Comparison of ENCODE assay signal across 8 cellular contexts in genomic region chr12:95789126-95790024, GRCh38. TPM values are rescaled to one million over a fixed set of nuclear protein-coding genes. Genes with fewer than 3 reads are reported as not detected.
DNase-seq lines count a peak whose midpoint lies in the region; ATAC-seq and TF ChIP-seq lines count a peak whose summit lies in the region.

No MANE protein-coding gene starts in this region.

- intact Hi-C loops in natural killer cell (cut with micrococcal nuclease) = no loop called here

- peaks cover 42 to 71% of the 10 kb centered on the region in 2 donors for H3K27me3 Mint-ChIP-seq in natural killer cell (ENCODE audit: low read depth in 2 of 2)

- peak overlapping the region; percentile 42; the same call in 1 of the 2 replicates for H2AFZ ChIP-seq in SK-N-SH (ENCODE audit: low read depth)

- H3K4me1 Mint-ChIP-seq in natural killer cell = peaks cover 12% of the 10 kb centered on the region in 2 donors

- CTCF ChIA-PET in SK-N-SH (lab: Yijun Ruan, JAX) = interaction anchor here (1.7 kb wide), 1 partner anchor 26 kb away, joined by 4 read pairs; no protein-coding TSS in a partner anchor

- no peak for TF ChIP-seq EP300 in SK-N-SH (IDR thresholded peaks at IDR 0.05; ENCODE audit: borderline replicate concordance in 1 of 2, low read depth in 1 of 2, low read length in 1 of 2)

- no peak overlapping the region for H3K9ac ChIP-seq in SK-N-SH

- no peaks in the 10 kb centered on the region for H3K9me3 ChIP-seq in SK-N-SH

- H3K27ac ChIP-seq in SK-N-SH (ENCODE audit: low read depth in 2 of 2, low read length in 1 of 2) = no peak overlapping the region

- no peaks in the 10 kb centered on the region for H3K79me2 ChIP-seq in SK-N-SH (ENCODE audit: insufficient read depth)

- peak overlapping the region; percentile 82 for H3K4me3 Mint-ChIP-seq in natural killer cell

- H3K36me3 ChIP-seq in SK-N-SH (replicated peaks in 1 of 2; ENCODE audit: control insufficient read depth in 1 of 2, insufficient read depth in 2 of 2, low read length in 1 of 2) = no peaks in the 10 kb centered on the region

- no peaks in the 10 kb centered on the region for H3F3A ChIP-seq in SK-N-SH (replicated peaks; ENCODE audit: insufficient read depth)

- TF ChIP-seq CTCF in SK-N-SH (IDR thresholded peaks at IDR 0.05) = no peak
- TF ChIP-seq CTCF in natural killer cell (IDR thresholded peaks at IDR 0.05) = no peak

- no peaks in the 10 kb centered on the region for H3K9me2 ChIP-seq in SK-N-SH

- H3K27ac Mint-ChIP-seq in natural killer cell = no peak overlapping the region

- POLR2A ChIA-PET in SK-N-SH (lab: Yijun Ruan, JAX) = no interaction called here

- DNase-seq in NCI-H1417 (lab: John Stamatoyannopoulos, UW) (peak in 2 of 3 experiments; percentile 65 to 73), NCI-H1417 treated with DMSO at 0.1 percent for 48 hours (lab: John Stamatoyannopoulos, UW) (no peak), SK-N-SH (peak; percentile 54), natural killer cell (no peak), DMS 273 (lab: John Stamatoyannopoulos, UW; ENCODE audit: unreplicated experiment) (no peak), germinal center (ENCODE audit: low spot score) (no peak)

- WGBS in SK-N-SH (ENCODE audit: low lambda C conversion rate) = 22% methylated on average over 28 of the region's 39 CpGs

- H4K20me1 ChIP-seq in SK-N-SH (ENCODE audit: insufficient read depth) = no peaks in the 10 kb centered on the region

- TF ChIP-seq RAD21 in SK-N-SH (IDR thresholded peaks at IDR 0.05; ENCODE audit: low read length) = no peak

- H3K4me3 ChIP-seq in SK-N-SH (ENCODE audit: low read depth in 2 of 2, low read length in 1 of 2) = peak overlapping the region; percentile 57 to 59

- peaks cover 4 to 12% of the 10 kb centered on the region in 2 experiments; a peak in 1 of 4 replicates for H3K4me1 ChIP-seq in SK-N-SH (ENCODE audit: control insufficient read depth in 1 of 2, insufficient read depth in 2 of 2, low read depth in 1 of 2, low read length in 1 of 2)

- H3K36me3 Mint-ChIP-seq in natural killer cell = no peaks in the 10 kb centered on the region

- no peaks in the 10 kb centered on the region for H3K9me3 Mint-ChIP-seq in natural killer cell

- ATAC-seq in esophagus mucosa (peak; percentile 47), natural killer cell (no peak), GM18867 (IDR thresholded peaks at IDR 0.05; ENCODE audit: unreplicated experiment) (no peak)

- H3K27me3 ChIP-seq in SK-N-SH (ENCODE audit: insufficient read depth) = peaks cover 49% of the 10 kb centered on the region

- H3K4me2 ChIP-seq in SK-N-SH = peak overlapping the region; percentile 86

TF ChIP-seq in SK-N-SH, 30 proteins besides CTCF, POLR2A, EP300 and RAD21:
- no peak for TF ChIP-seq REST (IDR thresholded peaks at IDR 0.05; ENCODE audit: low read depth, low read length)
- TF ChIP-seq YY1 (IDR thresholded peaks at IDR 0.05; ENCODE audit: low read depth) = no peak
- no peak for TF ChIP-seq TCF12 (IDR thresholded peaks at IDR 0.05)
- no peak for TF ChIP-seq MXI1 (IDR thresholded peaks at IDR 0.05; ENCODE audit: low read depth, low read length)
- no peak for TF ChIP-seq RCOR1 (IDR thresholded peaks at IDR 0.05; ENCODE audit: low read length)
- no peak for TF ChIP-seq POLR2AphosphoS5 (IDR thresholded peaks at IDR 0.05; ENCODE audit: low read depth, low read length)
- no peak for TF ChIP-seq TAF1 (IDR thresholded peaks at IDR 0.05; ENCODE audit: borderline replicate concordance, low read depth, low read length)
- no peak for TF ChIP-seq IRF3 (IDR thresholded peaks at IDR 0.05; ENCODE audit: low read depth, low read length)
- no peak for TF ChIP-seq RXRA (IDR thresholded peaks at IDR 0.05; ENCODE audit: borderline replicate concordance, low read depth)
- TF ChIP-seq SMC3 (IDR thresholded peaks at IDR 0.05; ENCODE audit: low read depth, low read length) = no peak
- TF ChIP-seq MEF2A (IDR thresholded peaks at IDR 0.05; ENCODE audit: borderline replicate concordance, low read depth) = no peak
- TF ChIP-seq NRF1 (IDR thresholded peaks at IDR 0.05; ENCODE audit: low read depth, low read length) = no peak
- no peak for TF ChIP-seq USF1 (IDR thresholded peaks at IDR 0.05; ENCODE audit: borderline replicate concordance, low read depth)
- no peak for TF ChIP-seq NFIC (IDR thresholded peaks at IDR 0.05; ENCODE audit: borderline replicate concordance)
- no peak for TF ChIP-seq PBX3 (IDR thresholded peaks at IDR 0.05)
- TF ChIP-seq GATA2 (CRISPR knock-in tag; IDR thresholded peaks at IDR 0.05) = no peak
- TF ChIP-seq TEAD4 (IDR thresholded peaks at IDR 0.05; ENCODE audit: borderline replicate concordance, insufficient read depth) = no peak

RNA-seq across cellular contexts. Expression of gene NTN4, which starts 1.2 kb away (rescaled TPM):
- 0.08 and 0.11 TPM in 2 replicates for polyA plus RNA-seq in SK-N-SH (2012; rRNA removed)
- 0.03 and 0.12 TPM in 2 replicates for polyA plus RNA-seq in SK-N-SH (2012; cell fraction: cytosol; rRNA removed)
- 0.04 and 0.13 TPM in 2 replicates for polyA plus RNA-seq in SK-N-SH (2012; cell fraction: nucleus; rRNA removed)
- total RNA-seq in esophagus mucosa = 5.5 TPM
- total RNA-seq in natural killer cell = under 1 TPM in 1 of 3 donors, not detected in 2; 0.18 TPM

Comparison
In these comparisons a context has a peak if more than half of its experiments do, and no peak if none do; other contexts are left out.
1. DNase-seq: peak in NCI-H1417 (2 of 3) and SK-N-SH (single experiment); none in NCI-H1417 treated with DMSO at 0.1 percent for 48 hours (single experiment), natural killer cell (single experiment), DMS 273 (single experiment) and germinal center (single experiment).